ENCODE assay signal across 26 cellular contexts in genomic region chr16:70662991-70663523, GRCh38. TPM values are rescaled to one million over a fixed set of nuclear protein-coding genes. Genes with fewer than 3 reads are reported as not detected.
A peak's percentile ranks its signal among the peaks of the same experiment; 100 is the strongest.
DNase-seq lines count a peak whose midpoint lies in the region; ATAC-seq, FAIRE-seq and TF ChIP-seq lines count a peak whose summit lies in the region.
"Had no signal": no experiment of that assay in that cellular context is flagged by ENCODE, and none has a peak within 500 bp of the region (broad histone marks: within the 10 kb centered on the region; RNA-seq: fewer than 3 reads in every experiment).

No MANE protein-coding gene starts in this region.

- TF ChIP-seq CTCF in BE2C (IDR thresholded peaks at IDR 0.05; ENCODE audit: low read depth, low read length), result no peak
- TF ChIP-seq CTCF in kidney (IDR thresholded peaks at IDR 0.05; ENCODE audit: borderline replicate concordance, extremely low read depth, insufficient read depth), result no peak
- TF ChIP-seq CTCF in PC-9 (conservative IDR thresholded peaks at IDR 0.05), result no peak

- H3K4me2 ChIP-seq in PC-9, result no peak overlapping the region

- H3K27me3 ChIP-seq in BE2C, result no peaks in the 10 kb centered on the region
- no peaks in the 10 kb centered on the region for H3K27me3 ChIP-seq in NT2/D1 (ENCODE audit: insufficient read depth, insufficient read length)
- H3K27me3 ChIP-seq in PC-9 (ENCODE audit: insufficient read depth, low read depth), result no peaks in the 10 kb centered on the region
- H3K27me3 ChIP-seq: heart right ventricle had no signal

- H2AFZ ChIP-seq in PC-9, result no peak overlapping the region

- no peaks in the 10 kb centered on the region for H3K9me2 ChIP-seq in PC-9 (ENCODE audit: insufficient read depth)

- H3K4me1 ChIP-seq in BE2C, result no peaks in the 10 kb centered on the region
- peaks cover 17% of the 10 kb centered on the region for H3K4me1 ChIP-seq in NT2/D1 (ENCODE audit: insufficient read depth, insufficient read length)
- H3K4me1 ChIP-seq in kidney (ENCODE audit: control insufficient read depth in 1 of 2, insufficient read depth in 1 of 2, low read depth in 1 of 2, low read length in 2 of 2), result no peaks in the 10 kb centered on the region
- H3K4me1 ChIP-seq in PC-9 (replicated peaks; ENCODE audit: insufficient read depth), result no peaks in the 10 kb centered on the region

- ATAC-seq in GM21576 (IDR thresholded peaks at IDR 0.05; ENCODE audit: unreplicated experiment), result no peak
- ATAC-seq: natural killer cell; stimulated activated naive B cell treated with anti-CD40 and anti-IgM and Interleukin-4, amounts not matched to agents 10 μg/mL and 1 μg/mL and 100 μg/mL, for 72 hours had no signal

- DNase-seq in BE2C, result peak; percentile 23
- DNase-seq in NT2/D1 (ENCODE audit: low read depth, low spot score), result no peak
- DNase-seq in kidney, result peak; percentile 62
- DNase-seq in PC-9, result no peak
- DNase-seq in foreskin melanocyte, result no peak
- DNase-seq in HTR-8/SVneo (ENCODE audit: insufficient read length, low spot score), result no peak
- DNase-seq: activated CD4-positive, CD25-positive, alpha-beta regulatory T cell treated with anti-CD3 and anti-CD28 coated beads, Interleukin-2, amount 50 U/mL, for 72 hours; activated naive CD4-positive, alpha-beta T cell treated with Interleukin-2 at 50 U/mL for 16 hours; activated T-cell treated with anti-CD3 and anti-CD28 coated beads, Interleukin-2, amount 50 U/mL, for 24 hours; CD4-positive, alpha-beta memory T cell; heart right ventricle; HFFc6; left ventricle myocardium inferior; natural killer cell; NCI-H1930; NCI-H2227 treated with DMSO at 0.1 percent for 48 hours; NCI-H774; SHP77 treated with DMSO at 0.1 percent for 48 hours; stimulated activated CD4-positive, alpha-beta T cell treated with anti-CD3 and anti-CD28 coated beads, Interleukin-2, amount 100 ng/mL, for 24 hours; stimulated activated naive B cell treated with anti-CD40 and anti-IgM and Interleukin-4, amounts not matched to agents 10 μg/mL and 1 μg/mL and 100 μg/mL, for 72 hours; trophoblast cell had no signal

- H3F3A ChIP-seq in PC-9 (ENCODE audit: insufficient read depth, low read depth), result peaks cover 7% of the 10 kb centered on the region

- no peaks in the 10 kb centered on the region for H4K20me1 ChIP-seq in PC-9 (ENCODE audit: insufficient read depth)

- H3K36me3 ChIP-seq in BE2C (peaks cover 37% of the 10 kb centered on the region), NT2/D1 (ENCODE audit: insufficient read depth, insufficient read length, low read length) (peaks cover 59% of the 10 kb centered on the region), kidney (ENCODE audit: control insufficient read depth in 1 of 2, insufficient read depth in 2 of 2, low read length in 2 of 2) (peaks cover 4 to 16% of the 10 kb centered on the region in 2 donors), PC-9 (ENCODE audit: low read depth) (no peaks in the 10 kb centered on the region)

- FAIRE-seq in kidney (lab: Jason Lieb, UNC) (no peak), HTR-8/SVneo (lab: Jason Lieb, UNC) (no peak)
- FAIRE-seq: G401.6 had no signal

- POLR2A ChIA-PET in PC-9 (lab: Charles Lee; ENCODE audit: unreplicated experiment), result no interaction called here

- CTCF ChIA-PET in PC-9 (lab: Charles Lee), result no interaction called here

- no peak overlapping the region for H3K4me3 ChIP-seq in BE2C (ENCODE audit: low read depth, low read length)
- H3K4me3 ChIP-seq in NT2/D1 (ENCODE audit: insufficient read length, low read depth), result no peak overlapping the region
- no peak overlapping the region for H3K4me3 ChIP-seq in kidney (ENCODE audit: low read length in 2 of 2)
- H3K4me3 ChIP-seq in PC-9, result no peak overlapping the region
- H3K4me3 ChIP-seq: heart right ventricle, left ventricle myocardium inferior had no signal

- H3K9ac ChIP-seq in NT2/D1 (ENCODE audit: insufficient read length, low read depth) (peak overlapping the region; percentile 26), kidney (ENCODE audit: low read length in 2 of 2) (no peak overlapping the region)

- H3K9me3 ChIP-seq in BE2C (no peaks in the 10 kb centered on the region), NT2/D1 (ENCODE audit: insufficient read depth, low read length) (no peaks in the 10 kb centered on the region), kidney (ENCODE audit: control insufficient read depth in 1 of 2, low read length in 2 of 2) (no peaks in the 10 kb centered on the region), PC-9 (ENCODE audit: insufficient read depth, low read depth) (no peaks in the 10 kb centered on the region)
- H3K9me3 ChIP-seq: heart right ventricle, left ventricle myocardium inferior had no signal

- intact Hi-C loops in kidney (cut with DNase I) (no loop called here), PC-9 (cut with micrococcal nuclease; ENCODE audit: unreplicated experiment) (no loop called here)

- H3K27ac ChIP-seq in kidney (ENCODE audit: low read depth in 2 of 2, low read length in 2 of 2) (no peak overlapping the region), temporal lobe (ENCODE audit: low read depth, low read length) (peak overlapping the region; percentile 27), PC-9 (no peak overlapping the region)
- H3K27ac ChIP-seq: left ventricle myocardium inferior had no signal

- no TSS peak for BruUV-seq in PC-9 (replicated peaks; lab: Mats Ljungman, UMichigan)

- H3K79me2 ChIP-seq in PC-9 (ENCODE audit: low read depth), result no peaks in the 10 kb centered on the region

RNA-seq across cellular contexts. Expression of gene IL34, which starts 16.7 kb away (rescaled TPM):
- polyA plus RNA-seq in BE2C (2012; ENCODE audit: insufficient read depth, insufficient read length, low read depth), result not detected
- total RNA-seq in kidney (7.4 TPM), temporal lobe (1.5 TPM), PC-9 (2021) (not detected in 2 replicates)
- 5.9 TPM for polyA plus RNA-seq in kidney (ENCODE audit: insufficient read depth, low read depth, low replicate concordance)
- total RNA-seq: CD4-positive, alpha-beta memory T cell; HT1080; OCI-LY7 had no signal
- polyA plus RNA-seq: CD4-positive, alpha-beta memory T cell had no signal

RNA-seq across cellular contexts. Expression of gene MTSS2, which starts 22.8 kb away (rescaled TPM):
- 211 TPM for polyA plus RNA-seq in BE2C (2012; ENCODE audit: insufficient read depth, insufficient read length, low read depth)
- 33.0 TPM for total RNA-seq in kidney
- 19.2 TPM for polyA plus RNA-seq in kidney (ENCODE audit: insufficient read depth, low read depth, low replicate concordance)
- 45.5 TPM for total RNA-seq in temporal lobe
- total RNA-seq in PC-9 (2021), result 27.6 and 52.0 TPM in 2 replicates
- polyA plus RNA-seq: CD4-positive, alpha-beta memory T cell had no signal

Comparison
In these comparisons a context has a peak if more than half of its experiments do, and no peak if none do; other contexts are left out.
1. DNase-seq: peak in BE2C (single experiment) and kidney (single experiment); none in NT2/D1 (single experiment), PC-9 (0 of 2), foreskin melanocyte (single experiment) and HTR-8/SVneo (single experiment).